8 cellular contexts compared by ENCODE assay signal in genomic region chr7:152464312-152465117, GRCh38. TPM values are rescaled to one million over a fixed set of nuclear protein-coding genes. Genes with fewer than 3 reads are reported as not detected.
DNase-seq lines count a peak whose midpoint lies in the region; ATAC-seq and TF ChIP-seq lines count a peak whose summit lies in the region.

No MANE protein-coding gene starts in this region.

- H3K4me1 Mint-ChIP-seq in dendritic cell treated with granulocyte-macrophage colony-stimulating factor and Interleukin-4, amounts not matched to agents 40 ng/mL and 50 ng/mL, for 4 days (ENCODE audit: low read depth): peaks cover 28% of the 10 kb centered on the region

- H3K36me3 ChIP-seq in right lobe of liver: no peaks in the 10 kb centered on the region

- TF ChIP-seq POLR2A in GM15510 (IDR thresholded peaks at IDR 0.05; ENCODE audit: borderline replicate concordance, extremely low read depth, insufficient read length) (peak; percentile 19), right lobe of liver (IDR thresholded peaks at IDR 0.05) (peak; percentile 87)

- peak overlapping the region; percentile 96 for H3K27ac Mint-ChIP-seq in dendritic cell treated with granulocyte-macrophage colony-stimulating factor and Interleukin-4, amounts not matched to agents 40 ng/mL and 50 ng/mL, for 4 days

- H3K36me3 Mint-ChIP-seq in dendritic cell treated with granulocyte-macrophage colony-stimulating factor and Interleukin-4, amounts not matched to agents 40 ng/mL and 50 ng/mL, for 4 days (ENCODE audit: low read depth): peaks cover 12% of the 10 kb centered on the region

- CTCF ChIA-PET in AG04449 (lab: Yijun Ruan, JAX): no interaction called here

- H3K4me1 ChIP-seq in right lobe of liver: peaks cover 0 to 9% (median 3%) of the 10 kb centered on the region in 4 donors

- ATAC-seq in HG02884 (IDR thresholded peaks at IDR 0.05; ENCODE audit: unreplicated experiment) (peak; percentile 27), right lobe of liver (peak; percentile 50 to 61 (median 56))

- H3K27me3 ChIP-seq in right lobe of liver: no peaks in the 10 kb centered on the region

- H3K9me3 ChIP-seq in right lobe of liver: no peaks in the 10 kb centered on the region

- 0% methylated on average over 15 of the region's 91 CpGs for WGBS in right lobe of liver (ENCODE audit: insufficient coverage, low coverage, low lambda C conversion rate, missing lambda C conversion rate)

- H3K4me3 ChIP-seq in AG04449 (ENCODE audit: low read depth, low read length): peak overlapping the region; percentile 76
- peak overlapping the region; percentile 89 to 98 (median 94) for H3K4me3 ChIP-seq in right lobe of liver

- TF ChIP-seq CTCF in AG04449 (IDR thresholded peaks at IDR 0.05; ENCODE audit: insufficient read depth, low read length, missing control alignments): no peak
- TF ChIP-seq CTCF in right lobe of liver (IDR thresholded peaks at IDR 0.05): no peak

- intact Hi-C loops in dendritic cell treated with granulocyte-macrophage colony-stimulating factor and Interleukin-4, amounts not matched to agents 40 ng/mL and 50 ng/mL, for 4 days (cut with micrococcal nuclease): loop anchor here (2.0 to 10.0 kb wide), 2 partner anchors 28 to 210 kb away; partner anchors contain the start of genes KMT2C and XRCC2
- intact Hi-C loops in right lobe of liver (cut with DNase I): no loop called here

- H3K9me3 Mint-ChIP-seq in dendritic cell treated with granulocyte-macrophage colony-stimulating factor and Interleukin-4, amounts not matched to agents 40 ng/mL and 50 ng/mL, for 4 days: no peaks in the 10 kb centered on the region

- DNase-seq in AG04449 (ENCODE audit: low read depth, low spot score) (no peak), NCI-H2107 (lab: John Stamatoyannopoulos, UW) (peak; percentile 69), right lobe of liver (peak; percentile 81)
- peak; percentile 53 to 68 for DNase-seq in activated CD4-positive, alpha-beta T cell treated with anti-CD3 and anti-CD28 coated beads for 4 hours
- DNase-seq in stimulated activated CD4-positive, alpha-beta T cell treated with anti-CD3 and anti-CD28 coated beads, Interleukin-2, amount 100 ng/mL, for 48 hours: peak; percentile 69 to 73

- peak overlapping the region; percentile 98 to 100 (median 99) for H3K27ac ChIP-seq in right lobe of liver

- no peaks in the 10 kb centered on the region for H3K27me3 Mint-ChIP-seq in dendritic cell treated with granulocyte-macrophage colony-stimulating factor and Interleukin-4, amounts not matched to agents 40 ng/mL and 50 ng/mL, for 4 days

- H3K4me3 Mint-ChIP-seq in dendritic cell treated with granulocyte-macrophage colony-stimulating factor and Interleukin-4, amounts not matched to agents 40 ng/mL and 50 ng/mL, for 4 days: peak overlapping the region; percentile 87

- POLR2A ChIA-PET in AG04449 (lab: Yijun Ruan, JAX): interaction anchor here (0.6 to 1.0 kb wide), 3 partner anchors 13 to 41 kb away, joined by 3 to 4 read pairs (median 3); no protein-coding TSS in a partner anchor

RNA-seq across cellular contexts. Expression of gene KMT2C, which starts 28.7 kb away (rescaled TPM):
- total RNA-seq in right lobe of liver: 10 to 100 TPM; 20.6 to 32.0 (median 29.9) TPM
